Comparison of ENCODE assay signal across 11 cellular contexts in genomic region chr6:7129360-7129759, GRCh38. TPM values are rescaled to one million over a fixed set of nuclear protein-coding genes. Genes with fewer than 3 reads are reported as not detected.
DNase-seq lines count a peak whose midpoint lies in the region; ATAC-seq and TF ChIP-seq lines count a peak whose summit lies in the region.
"Had no signal": no experiment of that assay in that cellular context is flagged by ENCODE, and none has a peak within 500 bp of the region (broad histone marks: within the 10 kb centered on the region; RNA-seq: fewer than 3 reads in every experiment).

No MANE protein-coding gene starts in this region.

- DNase-seq in CD4-positive, alpha-beta memory T cell = no peak
- DNase-seq in epidermal melanocyte (ENCODE audit: insufficient read length, low spot score) (peak; percentile 23), trophoblast cell (no peak), medulla oblongata (ENCODE audit: extremely low spot score) (no peak), hypothalamus (lab: John Stamatoyannopoulos, UW) (no peak)
- DNase-seq: activated CD8-positive, alpha-beta memory T cell treated with anti-CD3 and anti-CD28 coated beads, Interleukin-2, amount 50 U/mL, for 4 hours; heart right ventricle had no signal

- peak overlapping the region; percentile 35 for H3K4ac ChIP-seq in trophoblast cell (ENCODE audit: low read depth, low read length)

- no peak overlapping the region for H3K4me3 ChIP-seq in CD4-positive, alpha-beta memory T cell (ENCODE audit: low read length in 2 of 2)
- H3K4me3 ChIP-seq in OCI-LY3 (ENCODE audit: low read length) (peak overlapping the region; percentile 46; the same call in 1 of the 2 replicates), trophoblast cell (ENCODE audit: low read depth, low read length) (no peak overlapping the region)
- H3K4me3 ChIP-seq: heart right ventricle, tibial nerve had no signal

- no CpG with 5 or more reads among the region's 6 CpGs for WGBS in trophoblast cell (ENCODE audit: extremely low coverage, insufficient coverage, insufficient read length)

- H2BK120ac ChIP-seq in trophoblast cell (ENCODE audit: insufficient read depth, low read length, poor library complexity) = no peak overlapping the region

- intact Hi-C loops in CD4-positive, alpha-beta memory T cell (cut with micrococcal nuclease) = no loop called here

- no peaks in the 10 kb centered on the region for H3K27me3 ChIP-seq in CD4-positive, alpha-beta memory T cell (ENCODE audit: insufficient read depth, low read length)
- H3K27me3 ChIP-seq in OCI-LY3 (ENCODE audit: low read depth, low read length) (no peaks in the 10 kb centered on the region), trophoblast cell (ENCODE audit: insufficient read depth, low read length) (no peaks in the 10 kb centered on the region)
- H3K27me3 ChIP-seq: heart right ventricle, tibial nerve had no signal

- H3K36me3 ChIP-seq in CD4-positive, alpha-beta memory T cell (ENCODE audit: insufficient read depth, low read length) = no peaks in the 10 kb centered on the region
- no peaks in the 10 kb centered on the region for H3K36me3 ChIP-seq in OCI-LY3 (replicated peaks; ENCODE audit: low read depth, low read length)
- H3K36me3 ChIP-seq in trophoblast cell (ENCODE audit: control insufficient read depth in 1 of 2, insufficient read depth in 2 of 2, low read length in 2 of 2) = peaks cover 7% of the 10 kb centered on the region in 2 experiments

- no peak overlapping the region for H4K91ac ChIP-seq in trophoblast cell (ENCODE audit: low read depth, low read length)

- no peaks in the 10 kb centered on the region for H3K27me3 Mint-ChIP-seq in CD4-positive, alpha-beta memory T cell

- H3K14ac ChIP-seq in trophoblast cell (ENCODE audit: low read length) = no peak overlapping the region

- POLR2A ChIA-PET in CD4-positive, alpha-beta memory T cell (lab: Charles Lee; ENCODE audit: partially characterized antibody) = interaction anchor here (1.4 kb wide), 1 partner anchor 20 kb away, joined by 4 read pairs; no protein-coding TSS in a partner anchor

- H3K4me3 Mint-ChIP-seq in CD4-positive, alpha-beta memory T cell = no peak overlapping the region

- no peak overlapping the region for H3K27ac ChIP-seq in CD4-positive, alpha-beta memory T cell (ENCODE audit: low read depth, low read length)
- H3K27ac ChIP-seq in OCI-LY3 (ENCODE audit: low read length) (no peak overlapping the region; the same call in 1 of the 2 replicates), trophoblast cell (ENCODE audit: low read depth, low read length) (no peak overlapping the region)

- H3K4me1 Mint-ChIP-seq in CD4-positive, alpha-beta memory T cell = peaks cover 52 to 86% (median 67%) of the 10 kb centered on the region in 4 donors

- H3K27ac Mint-ChIP-seq in CD4-positive, alpha-beta memory T cell = peak overlapping the region in 6 of 7 donors; percentile 1 to 83 (median 41)

- H3K4me1 ChIP-seq in CD4-positive, alpha-beta memory T cell (ENCODE audit: insufficient read depth, low read length) = peaks cover 47% of the 10 kb centered on the region
- H3K4me1 ChIP-seq in OCI-LY3 (ENCODE audit: low read length) (peaks cover 76% of the 10 kb centered on the region), trophoblast cell (ENCODE audit: control insufficient read depth in 1 of 2, insufficient read depth in 2 of 2, low read length in 2 of 2) (peaks cover 11 to 17% of the 10 kb centered on the region in 2 experiments)

- H3K79me1 ChIP-seq in trophoblast cell (ENCODE audit: low read length) = peaks cover 3% of the 10 kb centered on the region

- H2BK5ac ChIP-seq in trophoblast cell (ENCODE audit: low read depth, low read length, poor library complexity) = no peak overlapping the region

- H4K20me1 ChIP-seq in OCI-LY3 (ENCODE audit: insufficient read depth, low read length) = peaks cover 74% of the 10 kb centered on the region

- no peak for ATAC-seq in HG03039 (IDR thresholded peaks at IDR 0.05; ENCODE audit: unreplicated experiment)
- ATAC-seq in HG03342 (IDR thresholded peaks at IDR 0.05; ENCODE audit: unreplicated experiment) = no peak

- CTCF ChIA-PET in CD4-positive, alpha-beta memory T cell (lab: Charles Lee; ENCODE audit: partially characterized antibody) = interaction anchor here (0.7 kb wide), 1 partner anchor 8 kb away, joined by 3 read pairs; no protein-coding TSS in a partner anchor

- H3K9me3 Mint-ChIP-seq in CD4-positive, alpha-beta memory T cell = no peaks in the 10 kb centered on the region

- H2AFZ ChIP-seq in OCI-LY3 (ENCODE audit: low read depth, low read length) (no peak overlapping the region), trophoblast cell (ENCODE audit: insufficient read depth, low read length, poor library complexity) (no peak overlapping the region)

- no peak overlapping the region for H2AK5ac ChIP-seq in trophoblast cell (ENCODE audit: low read length)

- no peak overlapping the region for H3K23ac ChIP-seq in trophoblast cell (ENCODE audit: low read length)

- H2BK12ac ChIP-seq in trophoblast cell (ENCODE audit: low read length) = no peak overlapping the region

- H3K79me2 ChIP-seq in OCI-LY3 (ENCODE audit: low read length) = peaks cover 97% of the 10 kb centered on the region
- H3K79me2 ChIP-seq in trophoblast cell (ENCODE audit: control insufficient read depth, insufficient read depth, low read length, poor library complexity) = peaks cover 32% of the 10 kb centered on the region

- no peaks in the 10 kb centered on the region for H3K9me3 ChIP-seq in CD4-positive, alpha-beta memory T cell (ENCODE audit: control insufficient read depth in 1 of 2, low read length in 2 of 2)
- no peaks in the 10 kb centered on the region for H3K9me3 ChIP-seq in OCI-LY3 (ENCODE audit: insufficient read depth, low read length)
- H3K9me3 ChIP-seq in trophoblast cell (ENCODE audit: insufficient read depth, low read depth, low read length) = no peaks in the 10 kb centered on the region
- H3K9me3 ChIP-seq: heart right ventricle, tibial nerve had no signal

- H3K9ac ChIP-seq in OCI-LY3 (ENCODE audit: low read length) (no peak overlapping the region), trophoblast cell (ENCODE audit: low read length) (no peak overlapping the region)

- peak overlapping the region; percentile 67 for H3K4me2 ChIP-seq in OCI-LY3 (ENCODE audit: low read length)
- H3K4me2 ChIP-seq in trophoblast cell (ENCODE audit: low read length) = no peak overlapping the region

- no peak for TF ChIP-seq CTCF in OCI-LY3 (IDR thresholded peaks at IDR 0.05; ENCODE audit: low read depth, low read length)

- H4K12ac ChIP-seq in trophoblast cell (ENCODE audit: low read depth, low read length) = no peak overlapping the region

- no peak overlapping the region for H4K8ac ChIP-seq in trophoblast cell (ENCODE audit: low read depth, low read length)

- no peak overlapping the region for H3K18ac ChIP-seq in trophoblast cell (ENCODE audit: low read length)

- peaks cover 0 to 11% of the 10 kb centered on the region in 2 donors for H3K36me3 Mint-ChIP-seq in CD4-positive, alpha-beta memory T cell

RNA-seq across cellular contexts. Expression of gene RREB1, which starts 21.6 kb away (rescaled TPM):
- 10 to 100 TPM; 43.0 to 43.4 TPM for total RNA-seq in CD4-positive, alpha-beta memory T cell
- polyA plus RNA-seq in CD4-positive, alpha-beta memory T cell = 1 to 10 TPM in 1 of 2 donors, under 1 TPM in 1; 0.50 to 7.4 TPM
- polyA plus RNA-seq in trophoblast cell (2013) = 45.6 and 46.8 TPM in 2 replicates
